Comparison of ENCODE assay signal across 2 cellular contexts in the genomic region with DNA sequence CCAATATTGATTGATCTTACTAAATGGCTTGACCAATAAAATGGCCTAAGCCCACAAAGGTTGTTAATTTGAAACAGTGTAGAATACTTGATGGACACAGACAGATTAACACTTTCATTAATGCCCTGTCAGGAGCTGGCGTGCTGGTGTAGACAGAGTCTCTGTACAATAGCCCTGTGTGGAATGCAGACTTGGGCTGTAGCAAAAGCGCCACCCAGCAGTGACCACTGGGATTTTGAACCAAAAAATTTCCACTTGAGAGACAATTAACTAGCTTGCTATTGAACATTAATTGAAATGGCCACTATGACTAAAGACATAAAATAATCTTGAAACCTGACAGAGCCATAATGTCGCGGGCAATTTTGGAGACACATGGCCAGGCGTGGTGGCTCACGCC.
TF ChIP-seq lines count a peak whose summit lies in the region.

No MANE protein-coding gene starts in this region.

TF ChIP-seq in K562, 482 proteins besides CTCF, POLR2A, EP300 and RAD21:
- TF ChIP-seq MEIS2 (IDR thresholded peaks at IDR 0.05; ENCODE audit: partially characterized antibody) (no peak), SMARCE1 (IDR thresholded peaks at IDR 0.05) (no peak), TCFL5 (CRISPR knock-in tag; conservative IDR thresholded peaks at IDR 0.05) (no peak), STAT5A (IDR thresholded peaks at IDR 0.05; ENCODE audit: borderline replicate concordance, low read length) (no peak), CBX5 (IDR thresholded peaks at IDR 0.05; ENCODE audit: borderline replicate concordance, low read depth) (no peak), HNRNPLL (IDR thresholded peaks at IDR 0.05; ENCODE audit: low read depth, low read length, poor library complexity, severe bottlenecking) (no peak), PCBP1 (IDR thresholded peaks at IDR 0.05; ENCODE audit: low read depth, low read length, poor library complexity, severe bottlenecking) (no peak), HEY1 (CRISPR knock-in tag; IDR thresholded peaks at IDR 0.05; ENCODE audit: borderline replicate concordance) (no peak), SRSF9 (IDR thresholded peaks at IDR 0.05; ENCODE audit: borderline replicate concordance, low read depth, low read length) (no peak), ZNF217 (CRISPR knock-in tag; IDR thresholded peaks at IDR 0.05) (no peak)
- TF ChIP-seq, protein P1, sequence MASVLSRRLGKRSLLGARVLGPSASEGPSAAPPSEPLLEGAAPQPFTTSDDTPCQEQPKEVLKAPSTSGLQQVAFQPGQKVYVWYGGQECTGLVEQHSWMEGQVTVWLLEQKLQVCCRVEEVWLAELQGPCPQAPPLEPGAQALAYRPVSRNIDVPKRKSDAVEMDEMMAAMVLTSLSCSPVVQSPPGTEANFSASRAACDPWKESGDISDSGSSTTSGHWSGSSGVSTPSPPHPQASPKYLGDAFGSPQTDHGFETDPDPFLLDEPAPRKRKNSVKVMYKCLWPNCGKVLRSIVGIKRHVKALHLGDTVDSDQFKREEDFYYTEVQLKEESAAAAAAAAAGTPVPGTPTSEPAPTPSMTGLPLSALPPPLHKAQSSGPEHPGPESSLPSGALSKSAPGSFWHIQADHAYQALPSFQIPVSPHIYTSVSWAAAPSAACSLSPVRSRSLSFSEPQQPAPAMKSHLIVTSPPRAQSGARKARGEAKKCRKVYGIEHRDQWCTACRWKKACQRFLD (CRISPR knock-in tag; IDR thresholded peaks at IDR 0.05): no peak
- TF ChIP-seq, protein P2, sequence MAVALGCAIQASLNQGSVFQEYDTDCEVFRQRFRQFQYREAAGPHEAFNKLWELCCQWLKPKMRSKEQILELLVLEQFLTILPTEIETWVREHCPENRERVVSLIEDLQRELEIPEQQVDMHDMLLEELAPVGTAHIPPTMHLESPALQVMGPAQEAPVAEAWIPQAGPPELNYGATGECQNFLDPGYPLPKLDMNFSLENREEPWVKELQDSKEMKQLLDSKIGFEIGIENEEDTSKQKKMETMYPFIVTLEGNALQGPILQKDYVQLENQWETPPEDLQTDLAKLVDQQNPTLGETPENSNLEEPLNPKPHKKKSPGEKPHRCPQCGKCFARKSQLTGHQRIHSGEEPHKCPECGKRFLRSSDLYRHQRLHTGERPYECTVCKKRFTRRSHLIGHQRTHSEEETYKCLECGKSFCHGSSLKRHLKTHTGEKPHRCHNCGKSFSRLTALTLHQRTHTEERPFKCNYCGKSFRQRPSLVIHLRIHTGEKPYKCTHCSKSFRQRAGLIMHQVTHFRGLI (CRISPR knock-in tag; IDR thresholded peaks at IDR 0.05): no peak
TF ChIP-seq in K562: peak in this region for 0.

TF ChIP-seq in WTC11, 78 proteins besides CTCF, POLR2A, EP300 and RAD21:
- TF ChIP-seq, protein P3, sequence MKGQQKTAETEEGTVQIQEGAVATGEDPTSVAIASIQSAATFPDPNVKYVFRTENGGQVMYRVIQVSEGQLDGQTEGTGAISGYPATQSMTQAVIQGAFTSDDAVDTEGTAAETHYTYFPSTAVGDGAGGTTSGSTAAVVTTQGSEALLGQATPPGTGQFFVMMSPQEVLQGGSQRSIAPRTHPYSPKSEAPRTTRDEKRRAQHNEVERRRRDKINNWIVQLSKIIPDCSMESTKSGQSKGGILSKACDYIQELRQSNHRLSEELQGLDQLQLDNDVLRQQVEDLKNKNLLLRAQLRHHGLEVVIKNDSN (CRISPR knock-in tag; IDR thresholded peaks at IDR 0.05): no peak
- no peak for TF ChIP-seq PRRX2 (CRISPR knock-in tag; IDR thresholded peaks at IDR 0.05)
- TF ChIP-seq, protein P4, sequence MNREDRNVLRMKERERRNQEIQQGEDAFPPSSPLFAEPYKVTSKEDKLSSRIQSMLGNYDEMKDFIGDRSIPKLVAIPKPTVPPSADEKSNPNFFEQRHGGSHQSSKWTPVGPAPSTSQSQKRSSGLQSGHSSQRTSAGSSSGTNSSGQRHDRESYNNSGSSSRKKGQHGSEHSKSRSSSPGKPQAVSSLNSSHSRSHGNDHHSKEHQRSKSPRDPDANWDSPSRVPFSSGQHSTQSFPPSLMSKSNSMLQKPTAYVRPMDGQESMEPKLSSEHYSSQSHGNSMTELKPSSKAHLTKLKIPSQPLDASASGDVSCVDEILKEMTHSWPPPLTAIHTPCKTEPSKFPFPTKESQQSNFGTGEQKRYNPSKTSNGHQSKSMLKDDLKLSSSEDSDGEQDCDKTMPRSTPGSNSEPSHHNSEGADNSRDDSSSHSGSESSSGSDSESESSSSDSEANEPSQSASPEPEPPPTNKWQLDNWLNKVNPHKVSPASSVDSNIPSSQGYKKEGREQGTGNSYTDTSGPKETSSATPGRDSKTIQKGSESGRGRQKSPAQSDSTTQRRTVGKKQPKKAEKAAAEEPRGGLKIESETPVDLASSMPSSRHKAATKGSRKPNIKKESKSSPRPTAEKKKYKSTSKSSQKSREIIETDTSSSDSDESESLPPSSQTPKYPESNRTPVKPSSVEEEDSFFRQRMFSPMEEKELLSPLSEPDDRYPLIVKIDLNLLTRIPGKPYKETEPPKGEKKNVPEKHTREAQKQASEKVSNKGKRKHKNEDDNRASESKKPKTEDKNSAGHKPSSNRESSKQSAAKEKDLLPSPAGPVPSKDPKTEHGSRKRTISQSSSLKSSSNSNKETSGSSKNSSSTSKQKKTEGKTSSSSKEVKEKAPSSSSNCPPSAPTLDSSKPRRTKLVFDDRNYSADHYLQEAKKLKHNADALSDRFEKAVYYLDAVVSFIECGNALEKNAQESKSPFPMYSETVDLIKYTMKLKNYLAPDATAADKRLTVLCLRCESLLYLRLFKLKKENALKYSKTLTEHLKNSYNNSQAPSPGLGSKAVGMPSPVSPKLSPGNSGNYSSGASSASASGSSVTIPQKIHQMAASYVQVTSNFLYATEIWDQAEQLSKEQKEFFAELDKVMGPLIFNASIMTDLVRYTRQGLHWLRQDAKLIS (CRISPR knock-in tag; IDR thresholded peaks at IDR 0.05; ENCODE audit: borderline replicate concordance): no peak
- TF ChIP-seq, protein P5, sequence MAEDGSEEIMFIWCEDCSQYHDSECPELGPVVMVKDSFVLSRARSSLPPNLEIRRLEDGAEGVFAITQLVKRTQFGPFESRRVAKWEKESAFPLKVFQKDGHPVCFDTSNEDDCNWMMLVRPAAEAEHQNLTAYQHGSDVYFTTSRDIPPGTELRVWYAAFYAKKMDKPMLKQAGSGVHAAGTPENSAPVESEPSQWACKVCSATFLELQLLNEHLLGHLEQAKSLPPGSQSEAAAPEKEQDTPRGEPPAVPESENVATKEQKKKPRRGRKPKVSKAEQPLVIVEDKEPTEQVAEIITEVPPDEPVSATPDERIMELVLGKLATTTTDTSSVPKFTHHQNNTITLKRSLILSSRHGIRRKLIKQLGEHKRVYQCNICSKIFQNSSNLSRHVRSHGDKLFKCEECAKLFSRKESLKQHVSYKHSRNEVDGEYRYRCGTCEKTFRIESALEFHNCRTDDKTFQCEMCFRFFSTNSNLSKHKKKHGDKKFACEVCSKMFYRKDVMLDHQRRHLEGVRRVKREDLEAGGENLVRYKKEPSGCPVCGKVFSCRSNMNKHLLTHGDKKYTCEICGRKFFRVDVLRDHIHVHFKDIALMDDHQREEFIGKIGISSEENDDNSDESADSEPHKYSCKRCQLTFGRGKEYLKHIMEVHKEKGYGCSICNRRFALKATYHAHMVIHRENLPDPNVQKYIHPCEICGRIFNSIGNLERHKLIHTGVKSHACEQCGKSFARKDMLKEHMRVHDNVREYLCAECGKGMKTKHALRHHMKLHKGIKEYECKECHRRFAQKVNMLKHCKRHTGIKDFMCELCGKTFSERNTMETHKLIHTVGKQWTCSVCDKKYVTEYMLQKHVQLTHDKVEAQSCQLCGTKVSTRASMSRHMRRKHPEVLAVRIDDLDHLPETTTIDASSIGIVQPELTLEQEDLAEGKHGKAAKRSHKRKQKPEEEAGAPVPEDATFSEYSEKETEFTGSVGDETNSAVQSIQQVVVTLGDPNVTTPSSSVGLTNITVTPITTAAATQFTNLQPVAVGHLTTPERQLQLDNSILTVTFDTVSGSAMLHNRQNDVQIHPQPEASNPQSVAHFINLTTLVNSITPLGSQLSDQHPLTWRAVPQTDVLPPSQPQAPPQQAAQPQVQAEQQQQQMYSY (CRISPR knock-in tag; IDR thresholded peaks at IDR 0.05): no peak
- TF ChIP-seq TEAD1 (CRISPR knock-in tag; IDR thresholded peaks at IDR 0.05): no peak
- TF ChIP-seq, protein P6, sequence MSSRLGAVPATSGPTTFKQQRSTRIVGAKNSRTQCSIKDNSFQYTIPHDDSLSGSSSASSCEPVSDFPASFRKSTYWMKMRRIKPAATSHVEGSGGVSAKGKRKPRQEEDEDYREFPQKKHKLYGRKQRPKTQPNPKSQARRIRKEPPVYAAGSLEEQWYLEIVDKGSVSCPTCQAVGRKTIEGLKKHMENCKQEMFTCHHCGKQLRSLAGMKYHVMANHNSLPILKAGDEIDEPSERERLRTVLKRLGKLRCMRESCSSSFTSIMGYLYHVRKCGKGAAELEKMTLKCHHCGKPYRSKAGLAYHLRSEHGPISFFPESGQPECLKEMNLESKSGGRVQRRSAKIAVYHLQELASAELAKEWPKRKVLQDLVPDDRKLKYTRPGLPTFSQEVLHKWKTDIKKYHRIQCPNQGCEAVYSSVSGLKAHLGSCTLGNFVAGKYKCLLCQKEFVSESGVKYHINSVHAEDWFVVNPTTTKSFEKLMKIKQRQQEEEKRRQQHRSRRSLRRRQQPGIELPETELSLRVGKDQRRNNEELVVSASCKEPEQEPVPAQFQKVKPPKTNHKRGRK (CRISPR knock-in tag; IDR thresholded peaks at IDR 0.05; ENCODE audit: borderline replicate concordance): no peak
- no peak for TF ChIP-seq NFYB (CRISPR knock-in tag; conservative IDR thresholded peaks at IDR 0.05; ENCODE audit: low read depth)
- TF ChIP-seq ZNF671 (CRISPR knock-in tag; IDR thresholded peaks at IDR 0.05): no peak
